In the genomic region with DNA sequence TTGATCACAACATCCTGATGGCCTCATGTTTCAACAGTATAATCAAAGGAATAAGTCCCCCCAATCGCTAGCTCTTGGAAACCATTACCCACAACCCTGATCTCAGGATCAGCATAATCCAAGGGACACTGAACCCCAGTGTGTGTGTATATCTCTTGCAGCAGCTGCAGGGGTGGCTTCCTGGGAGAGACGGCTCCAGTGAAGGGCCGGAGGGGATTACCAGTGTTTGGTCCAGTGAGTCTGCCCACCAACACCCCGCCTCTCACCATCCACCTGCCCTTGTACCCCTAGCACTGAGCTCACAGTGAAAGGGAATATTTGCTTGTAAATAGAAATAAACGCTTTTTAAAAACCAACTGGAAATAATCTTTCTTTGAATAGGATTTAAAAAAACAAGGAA, we compare ENCODE assay signal across 24 cellular contexts.
A peak's percentile ranks its signal among the peaks of the same experiment; 100 is the strongest.
DNase-seq lines count a peak whose midpoint lies in the region; ATAC-seq, FAIRE-seq and TF ChIP-seq lines count a peak whose summit lies in the region.
"Had no signal": no experiment of that assay in that cellular context is flagged by ENCODE, and none has a peak within 500 bp of the region (broad histone marks: within the 10 kb centered on the region; RNA-seq: fewer than 3 reads in every experiment).

No MANE protein-coding gene starts in this region.

- peaks cover 43% of the 10 kb centered on the region for H3K4me1 Mint-ChIP-seq in memory B cell

- H3K9me3 Mint-ChIP-seq in memory B cell: no peaks in the 10 kb centered on the region
- H3K9me3 Mint-ChIP-seq: activated CD8-positive, alpha-beta T cell treated with anti-CD3 and anti-CD28 coated beads for 36 hours; T-helper 2 cell treated with Interferon-gamma antibody and Interleukin-4, amounts not matched to agents 5 μg/mL and 100 μg/mL, for 36 hours; WTC11 had no signal

- no peak overlapping the region for H3K9ac ChIP-seq in DND-41 (ENCODE audit: low read depth, low read length)
- H3K9ac ChIP-seq: KMS-11 had no signal

- peaks cover 24% of the 10 kb centered on the region for H3K36me3 Mint-ChIP-seq in memory B cell

- FAIRE-seq in GM12892 (lab: Jason Lieb, UNC): no peak
- FAIRE-seq: GM12878, HTR-8/SVneo had no signal

- no peak overlapping the region for H3K4me3 Mint-ChIP-seq in memory B cell
- H3K4me3 Mint-ChIP-seq: activated CD8-positive, alpha-beta T cell treated with anti-CD3 and anti-CD28 coated beads for 36 hours; T-helper 2 cell treated with Interferon-gamma antibody and Interleukin-4, amounts not matched to agents 5 μg/mL and 100 μg/mL, for 36 hours; WTC11 had no signal

- no peaks in the 10 kb centered on the region for H3K27me3 Mint-ChIP-seq in memory B cell
- H3K27me3 Mint-ChIP-seq: activated CD8-positive, alpha-beta T cell treated with anti-CD3 and anti-CD28 coated beads for 36 hours had no signal

- H4K20me1 ChIP-seq in DND-41 (ENCODE audit: insufficient read depth, low read length): peaks cover 3% of the 10 kb centered on the region; the same call in 1 of the 2 replicates

- H3K4me2 ChIP-seq in DND-41 (ENCODE audit: insufficient read depth, low read length): no peak overlapping the region
- H3K4me2 ChIP-seq: KMS-11 had no signal

- 80 to 90% (median 85%) methylated on average over 5 of the region's 5 CpGs for WGBS in stomach, 5 donors
- WGBS in prostate gland: 91% methylated on average over 5 of the region's 5 CpGs

- ATAC-seq in DND-41 (ENCODE audit: insufficient read depth, low read depth): no peak
- ATAC-seq in memory B cell (ENCODE audit: low read depth): no peak
- ATAC-seq: activated CD8-positive, alpha-beta T cell treated with anti-CD3 and anti-CD28 coated beads for 36 hours; GM12878; HCT116; SK-N-SH treated with all-trans-retinoic acid at 6 μM for 48 hours; WTC11 had no signal

- TF ChIP-seq POLR2A in stomach (IDR thresholded peaks at IDR 0.05): no peak
- no peak for TF ChIP-seq POLR2A in prostate gland (IDR thresholded peaks at IDR 0.05)
- TF ChIP-seq POLR2A in GM12892 (IDR thresholded peaks at IDR 0.05; ENCODE audit: low read depth, low read length): no peak

- H3K79me2 ChIP-seq in DND-41 (ENCODE audit: insufficient read depth, low read length): peaks cover 93% of the 10 kb centered on the region

- no peaks in the 10 kb centered on the region for H3K9me3 ChIP-seq in DND-41 (ENCODE audit: insufficient read depth, low read length, severe bottlenecking)
- H3K9me3 ChIP-seq in stomach: no peaks in the 10 kb centered on the region
- H3K9me3 ChIP-seq in prostate gland: no peaks in the 10 kb centered on the region
- H3K9me3 ChIP-seq: colonic mucosa, heart left ventricle, thoracic aorta had no signal

- no peak for TF ChIP-seq EP300 in stomach (IDR thresholded peaks at IDR 0.05)

- TF ChIP-seq CTCF in DND-41 (IDR thresholded peaks at IDR 0.05; ENCODE audit: borderline replicate concordance, extremely low read depth, low read length, poor library complexity, severe bottlenecking) (no peak), stomach (IDR thresholded peaks at IDR 0.05) (no peak), prostate gland (IDR thresholded peaks at IDR 0.05) (no peak)

- H2AFZ ChIP-seq in DND-41 (ENCODE audit: low read depth, low read length): no peak overlapping the region

- no peaks in the 10 kb centered on the region for H3K27me3 ChIP-seq in DND-41 (ENCODE audit: insufficient read depth, low read length, poor library complexity)
- no peaks in the 10 kb centered on the region for H3K27me3 ChIP-seq in stomach
- no peaks in the 10 kb centered on the region for H3K27me3 ChIP-seq in prostate gland (replicated peaks; ENCODE audit: insufficient read depth)
- H3K27me3 ChIP-seq: brain microvascular endothelial cell, colonic mucosa, heart left ventricle had no signal

- peak overlapping the region; percentile 67 for H3K27ac Mint-ChIP-seq in memory B cell

- H3K27ac ChIP-seq in DND-41 (ENCODE audit: low read length): peak overlapping the region; percentile 96
- H3K27ac ChIP-seq in cingulate gyrus (ENCODE audit: low read depth, low read length): peak overlapping the region; percentile 2
- H3K27ac ChIP-seq in stomach: peak overlapping the region in 3 of 5 donors; percentile 9 to 67 (median 51)
- no peak overlapping the region for H3K27ac ChIP-seq in prostate gland
- H3K27ac ChIP-seq: brain microvascular endothelial cell, colonic mucosa, KMS-11, RWPE1, thoracic aorta had no signal

- H3K4me3 ChIP-seq in DND-41 (ENCODE audit: low read depth in 1 of 2, low read length in 2 of 2) (no peak overlapping the region), stomach (no peak overlapping the region), prostate gland (no peak overlapping the region)
- H3K4me3 ChIP-seq: colonic mucosa, GM12878, heart left ventricle, thoracic aorta had no signal

- intact Hi-C loops in stomach (cut with DNase I; ENCODE audit: low total_unique reads): no loop called here
- intact Hi-C loops in prostate gland (cut with DNase I): no loop called here

- H3K36me3 ChIP-seq in DND-41 (ENCODE audit: insufficient read depth, low read length): peaks cover 78% of the 10 kb centered on the region
- H3K36me3 ChIP-seq in stomach: peaks cover 17 to 39% (median 31%) of the 10 kb centered on the region in 4 donors
- peaks cover 5 to 8% of the 10 kb centered on the region in 2 donors for H3K36me3 ChIP-seq in prostate gland

- peaks cover 96% of the 10 kb centered on the region for H3K4me1 ChIP-seq in DND-41 (ENCODE audit: insufficient read depth, low read length)
- H3K4me1 ChIP-seq in stomach: peaks cover 32 to 95% (median 49%) of the 10 kb centered on the region in 4 donors
- no peaks in the 10 kb centered on the region for H3K4me1 ChIP-seq in prostate gland (replicated peaks)
- H3K4me1 ChIP-seq: colonic mucosa had no signal

- DNase-seq in DND-41: no peak
- no peak for DNase-seq in memory B cell (ENCODE audit: low spot score in 2 of 2)
- DNase-seq in stomach: no peak
- DNase-seq in NCI-H1417 (lab: John Stamatoyannopoulos, UW): no peak
- DNase-seq in prostate gland (ENCODE audit: low spot score): no peak
- DNase-seq in NCI-H748 treated with DMSO at 0.1 percent for 48 hours (lab: John Stamatoyannopoulos, UW): no peak
- DNase-seq in GM12892 (ENCODE audit: insufficient read length): no peak
- DNase-seq: activated CD8-positive, alpha-beta T cell treated with anti-CD3 and anti-CD28 coated beads for 36 hours; activated gamma-delta T cell treated with Interleukin-2 at 50 U/mL for 16 hours; DMS79; NCI-H187 had no signal

Comparison
In these comparisons a context has a peak if more than half of its experiments do, and no peak if none do; other contexts are left out.
1. H3K27ac ChIP-seq: peak in DND-41 (single experiment), cingulate gyrus (single experiment) and stomach (3 of 5); none in prostate gland (0 of 2).